ENCODE assay signal across 1 cellular context in the genomic region with DNA sequence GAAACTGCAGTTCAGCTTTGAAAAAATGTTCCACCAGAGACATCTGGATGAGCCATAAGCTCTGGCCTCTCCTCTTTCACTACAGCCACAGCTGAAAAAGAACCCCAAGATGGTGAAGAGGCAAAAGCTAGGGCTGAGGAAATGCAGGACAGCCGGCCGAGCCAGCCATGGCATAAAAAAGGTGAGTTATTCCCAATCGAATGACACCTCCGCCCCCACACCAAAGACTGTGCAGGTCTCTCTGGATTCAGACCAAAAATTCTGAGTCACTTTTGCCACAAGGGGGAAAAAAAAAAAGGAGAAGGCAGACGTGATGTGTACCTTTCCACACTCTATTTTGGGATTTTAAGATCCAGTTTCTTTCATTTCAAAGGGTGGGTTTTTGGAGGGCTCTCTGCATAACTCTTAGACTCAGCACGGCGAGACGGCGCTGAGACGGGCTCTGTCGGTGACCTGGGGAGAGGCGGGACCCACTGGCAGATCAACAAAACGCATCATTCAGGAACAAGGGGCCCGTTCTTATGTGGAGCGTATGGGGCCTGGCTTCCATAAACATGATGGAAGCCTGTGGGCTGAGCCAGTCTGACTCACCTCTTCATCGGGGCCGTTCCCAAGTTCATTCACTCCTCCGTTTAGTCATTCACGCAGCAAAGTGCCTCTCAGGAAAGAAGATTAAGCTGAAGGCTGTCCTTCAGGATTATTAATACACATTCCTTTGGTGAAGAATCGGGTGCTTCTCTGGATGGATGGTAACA.
TF ChIP-seq lines count a peak whose summit lies in the region.

No MANE protein-coding gene starts in this region.

TF ChIP-seq in Ishikawa, 13 proteins besides CTCF, POLR2A, EP300 and RAD21 (continued from another document):
- TF ChIP-seq, protein P1, sequence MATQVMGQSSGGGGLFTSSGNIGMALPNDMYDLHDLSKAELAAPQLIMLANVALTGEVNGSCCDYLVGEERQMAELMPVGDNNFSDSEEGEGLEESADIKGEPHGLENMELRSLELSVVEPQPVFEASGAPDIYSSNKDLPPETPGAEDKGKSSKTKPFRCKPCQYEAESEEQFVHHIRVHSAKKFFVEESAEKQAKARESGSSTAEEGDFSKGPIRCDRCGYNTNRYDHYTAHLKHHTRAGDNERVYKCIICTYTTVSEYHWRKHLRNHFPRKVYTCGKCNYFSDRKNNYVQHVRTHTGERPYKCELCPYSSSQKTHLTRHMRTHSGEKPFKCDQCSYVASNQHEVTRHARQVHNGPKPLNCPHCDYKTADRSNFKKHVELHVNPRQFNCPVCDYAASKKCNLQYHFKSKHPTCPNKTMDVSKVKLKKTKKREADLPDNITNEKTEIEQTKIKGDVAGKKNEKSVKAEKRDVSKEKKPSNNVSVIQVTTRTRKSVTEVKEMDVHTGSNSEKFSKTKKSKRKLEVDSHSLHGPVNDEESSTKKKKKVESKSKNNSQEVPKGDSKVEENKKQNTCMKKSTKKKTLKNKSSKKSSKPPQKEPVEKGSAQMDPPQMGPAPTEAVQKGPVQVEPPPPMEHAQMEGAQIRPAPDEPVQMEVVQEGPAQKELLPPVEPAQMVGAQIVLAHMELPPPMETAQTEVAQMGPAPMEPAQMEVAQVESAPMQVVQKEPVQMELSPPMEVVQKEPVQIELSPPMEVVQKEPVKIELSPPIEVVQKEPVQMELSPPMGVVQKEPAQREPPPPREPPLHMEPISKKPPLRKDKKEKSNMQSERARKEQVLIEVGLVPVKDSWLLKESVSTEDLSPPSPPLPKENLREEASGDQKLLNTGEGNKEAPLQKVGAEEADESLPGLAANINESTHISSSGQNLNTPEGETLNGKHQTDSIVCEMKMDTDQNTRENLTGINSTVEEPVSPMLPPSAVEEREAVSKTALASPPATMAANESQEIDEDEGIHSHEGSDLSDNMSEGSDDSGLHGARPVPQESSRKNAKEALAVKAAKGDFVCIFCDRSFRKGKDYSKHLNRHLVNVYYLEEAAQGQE (IDR thresholded peaks at IDR 0.05; ENCODE audit: low read depth) = no peak
- TF ChIP-seq NFIC (IDR thresholded peaks at IDR 0.05) = peak; percentile 67; the same call in 1 of the 2 replicates
- TF ChIP-seq EGR1 (IDR thresholded peaks at IDR 0.05) = peak; percentile 72
- no peak for TF ChIP-seq YY1 (IDR thresholded peaks at IDR 0.05; ENCODE audit: low read depth)
